In genomic region chr3:26712211-26713026, GRCh38 we compare ENCODE assay signal across 8 cellular contexts.
A peak's percentile ranks its signal among the peaks of the same experiment; 100 is the strongest.
DNase-seq lines count a peak whose midpoint lies in the region; ATAC-seq and TF ChIP-seq lines count a peak whose summit lies in the region.

No MANE protein-coding gene starts in this region.

- peak; percentile 19 for DNase-seq in Caki2 (ENCODE audit: low read depth)
- DNase-seq in NCI-H69 (lab: John Stamatoyannopoulos, UW), result peak; percentile 56
- no peak for DNase-seq in coronary artery (ENCODE audit: low spot score)
- DNase-seq in midbrain (lab: John Stamatoyannopoulos, UW), result peak; percentile 59
- DNase-seq in stimulated activated CD4-positive, alpha-beta T cell treated with anti-CD3 and anti-CD28 coated beads, Interleukin-4, amount 100 ng/mL, for 24 hours, result no peak

- H3K27ac Mint-ChIP-seq in activated T-helper 17 cell treated with anti-CD3 and anti-CD28 coated beads, Interleukin-2, amount 50 U/mL, for 72 hours, result no peak overlapping the region

- peak; percentile 33 for TF ChIP-seq CTCF in coronary artery (IDR thresholded peaks at IDR 0.05)

- no peak overlapping the region for H3K4me3 Mint-ChIP-seq in activated T-helper 17 cell treated with anti-CD3 and anti-CD28 coated beads, Interleukin-2, amount 50 U/mL, for 72 hours

- no peak overlapping the region for H3K4me3 ChIP-seq in coronary artery

- peaks cover 3% of the 10 kb centered on the region for H3K27me3 Mint-ChIP-seq in activated T-helper 17 cell treated with anti-CD3 and anti-CD28 coated beads, Interleukin-2, amount 50 U/mL, for 72 hours

- H3K36me3 Mint-ChIP-seq in activated T-helper 17 cell treated with anti-CD3 and anti-CD28 coated beads, Interleukin-2, amount 50 U/mL, for 72 hours (ENCODE audit: low read depth), result no peaks in the 10 kb centered on the region

- H3K27ac ChIP-seq in coronary artery, result no peak overlapping the region

- in situ Hi-C loops in Caki2 (cut with HindIII; ENCODE audit: low pct_unique_long_range_greater_than_20kb, low sequenced_read_pairs), result no loop called here

- peak; percentile 88 for ATAC-seq in GM19035 (IDR thresholded peaks at IDR 0.05; ENCODE audit: unreplicated experiment)
- ATAC-seq in HG03135 (IDR thresholded peaks at IDR 0.05; ENCODE audit: unreplicated experiment), result peak; percentile 75
- no peak for ATAC-seq in activated T-helper 17 cell treated with anti-CD3 and anti-CD28 coated beads, Interleukin-2, amount 50 U/mL, for 72 hours (replicated peaks)

- H3K9me3 Mint-ChIP-seq in activated T-helper 17 cell treated with anti-CD3 and anti-CD28 coated beads, Interleukin-2, amount 50 U/mL, for 72 hours, result no peaks in the 10 kb centered on the region

- no peaks in the 10 kb centered on the region for H3K4me1 Mint-ChIP-seq in activated T-helper 17 cell treated with anti-CD3 and anti-CD28 coated beads, Interleukin-2, amount 50 U/mL, for 72 hours

Comparison
In these comparisons a context has a peak if more than half of its experiments do, and no peak if none do; other contexts are left out.
1. DNase-seq: peak in Caki2 (single experiment), NCI-H69 (single experiment) and midbrain (single experiment); none in coronary artery (single experiment) and stimulated activated CD4-positive, alpha-beta T cell treated with anti-CD3 and anti-CD28 coated beads, Interleukin-4, amount 100 ng/mL, for 24 hours (single experiment).